In the genomic region with DNA sequence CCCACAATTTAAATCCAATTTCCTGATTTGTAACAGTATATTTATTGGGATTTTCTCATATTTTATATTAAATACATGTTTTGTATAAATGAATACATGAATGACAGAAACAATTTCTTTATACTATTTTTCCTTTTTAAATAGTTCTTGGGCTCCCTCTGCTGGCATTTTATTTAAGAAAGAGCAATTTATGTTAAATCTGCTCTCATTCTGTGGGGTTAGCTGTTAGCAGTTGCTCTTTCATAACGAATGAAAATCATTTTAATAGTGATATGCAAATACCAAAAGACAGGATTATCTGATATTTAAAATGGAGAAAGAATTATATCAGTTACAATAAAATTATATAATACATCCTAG, we compare ENCODE assay signal across 8 cellular contexts.
DNase-seq lines count a peak whose midpoint lies in the region; ATAC-seq, FAIRE-seq and TF ChIP-seq lines count a peak whose summit lies in the region.

No MANE protein-coding gene starts in this region.

- H3K4me3 ChIP-seq in choroid plexus epithelial cell (ENCODE audit: low read depth, low read length) (no peak overlapping the region), pancreas (no peak overlapping the region)

- peak; percentile 66 for DNase-seq in DMS53 (lab: John Stamatoyannopoulos, UW)
- no peak for DNase-seq in DMS53 treated with DMSO at 0.1 percent for 48 hours (lab: John Stamatoyannopoulos, UW; ENCODE audit: unreplicated experiment)
- DNase-seq in NCI-H2171 treated with DMSO at 0.1 percent for 48 hours (lab: John Stamatoyannopoulos, UW), result peak; percentile 94
- DNase-seq in choroid plexus epithelial cell (ENCODE audit: low read depth), result peak; percentile 67
- no peak for DNase-seq in pancreas

- H3K36me3 ChIP-seq in pancreas, result peaks cover 0 to 20% (median 0%) of the 10 kb centered on the region in 3 donors

- no peaks in the 10 kb centered on the region for H3K4me1 ChIP-seq in pancreas

- 42 to 54% methylated on average over 1 of the region's 1 CpG for WGBS in pancreas, 2 donors

- peak; percentile 91 for FAIRE-seq in pancreas (lab: Jason Lieb, UNC)

- H3K27me3 ChIP-seq in pancreas, result no peaks in the 10 kb centered on the region

- ATAC-seq in pancreas (peak in 2 of 4 donors; percentile 40 to 41), GM19324 (IDR thresholded peaks at IDR 0.05; ENCODE audit: low FRiP score, unreplicated experiment) (no peak), HG02885 (IDR thresholded peaks at IDR 0.05; ENCODE audit: poor library complexity, unreplicated experiment) (no peak), GM18511 (IDR thresholded peaks at IDR 0.05; ENCODE audit: unreplicated experiment) (no peak)

- H3K9me3 ChIP-seq in pancreas, result no peaks in the 10 kb centered on the region

- no peak overlapping the region for H3K27ac ChIP-seq in pancreas

- intact Hi-C loops in pancreas (cut with DNase I), result no loop called here

- TF ChIP-seq CTCF in choroid plexus epithelial cell (conservative IDR thresholded peaks at IDR 0.05; ENCODE audit: low read depth, low read length) (no peak), pancreas (IDR thresholded peaks at IDR 0.05) (no peak)

Comparison
In these comparisons a context has a peak if more than half of its experiments do, and no peak if none do; other contexts are left out.
1. DNase-seq: peak in DMS53 (single experiment), NCI-H2171 treated with DMSO at 0.1 percent for 48 hours (single experiment) and choroid plexus epithelial cell (single experiment); none in DMS53 treated with DMSO at 0.1 percent for 48 hours (single experiment) and pancreas (0 of 6).